ENCODE assay signal across 10 cellular contexts in genomic region chr18:58861853-58862252, GRCh38. TPM values are rescaled to one million over a fixed set of nuclear protein-coding genes. Genes with fewer than 3 reads are reported as not detected.
DNase-seq lines count a peak whose midpoint lies in the region; ATAC-seq and TF ChIP-seq lines count a peak whose summit lies in the region.
"Had no signal": no experiment of that assay in that cellular context is flagged by ENCODE, and none has a peak within 500 bp of the region (broad histone marks: within the 10 kb centered on the region; RNA-seq: fewer than 3 reads in every experiment).

No MANE protein-coding gene starts in this region.

- no peaks in the 10 kb centered on the region; the same call in 1 of the 2 replicates for H3K9me3 ChIP-seq in PC-9 (ENCODE audit: insufficient read depth, low read depth)
- H3K9me3 ChIP-seq in iPS-20b (ENCODE audit: insufficient read depth, low read depth, low read length), result no peaks in the 10 kb centered on the region
- H3K9me3 ChIP-seq in spleen, result no peaks in the 10 kb centered on the region
- no peaks in the 10 kb centered on the region for H3K9me3 ChIP-seq in CD4-positive, alpha-beta memory T cell (ENCODE audit: control insufficient read depth in 1 of 2, low read length in 2 of 2)

- H3K27me3 ChIP-seq in PC-9 (ENCODE audit: insufficient read depth, low read depth) (no peaks in the 10 kb centered on the region), iPS-20b (ENCODE audit: insufficient read depth, low read length) (no peaks in the 10 kb centered on the region), spleen (replicated peaks in 1 of 7) (peaks cover 0 to 24% (median 0%) of the 10 kb centered on the region in 7 donors)
- H3K27me3 ChIP-seq in CD4-positive, alpha-beta memory T cell (ENCODE audit: insufficient read depth, low read length), result peaks cover 9% of the 10 kb centered on the region

- H3K9me3 Mint-ChIP-seq in CD4-positive, alpha-beta memory T cell, result no peaks in the 10 kb centered on the region

- H3K4me3 ChIP-seq in PC-9, result no peak overlapping the region
- H3K4me3 ChIP-seq in iPS-20b (ENCODE audit: low read length), result peak overlapping the region; percentile 78
- H3K4me3 ChIP-seq in spleen, result no peak overlapping the region
- no peak overlapping the region for H3K4me3 ChIP-seq in CD4-positive, alpha-beta memory T cell (ENCODE audit: low read length in 2 of 2)

- no peaks in the 10 kb centered on the region for H3K79me2 ChIP-seq in PC-9 (ENCODE audit: low read depth)

- POLR2A ChIA-PET in PC-9 (lab: Charles Lee; ENCODE audit: unreplicated experiment), result no interaction called here
- POLR2A ChIA-PET in CD4-positive, alpha-beta memory T cell (lab: Charles Lee; ENCODE audit: partially characterized antibody), result no interaction called here

- H3K27me3 Mint-ChIP-seq in CD4-positive, alpha-beta memory T cell, result peaks cover 32 to 41% of the 10 kb centered on the region in 2 donors

- H3K9ac ChIP-seq in iPS-20b (ENCODE audit: low read depth, low read length), result peak overlapping the region; percentile 96

- peaks cover 9 to 34% (median 17%) of the 10 kb centered on the region in 4 donors for H3K4me1 Mint-ChIP-seq in CD4-positive, alpha-beta memory T cell

- ATAC-seq in GM19397 (IDR thresholded peaks at IDR 0.05; ENCODE audit: unreplicated experiment), result no peak
- ATAC-seq in GM21737 (IDR thresholded peaks at IDR 0.05; ENCODE audit: unreplicated experiment), result no peak
- ATAC-seq: esophagus mucosa had no signal

- no TSS peak for BruUV-seq in PC-9 (replicated peaks; lab: Mats Ljungman, UMichigan)

- H3K27ac ChIP-seq in PC-9, result no peak overlapping the region
- H3K27ac ChIP-seq in iPS-20b (ENCODE audit: low read length), result peak overlapping the region; percentile 98
- peak overlapping the region in 6 of 8 donors; percentile 87 to 95 (median 92) for H3K27ac ChIP-seq in spleen
- H3K27ac ChIP-seq in CD4-positive, alpha-beta memory T cell (ENCODE audit: low read depth, low read length), result no peak overlapping the region
- H3K27ac ChIP-seq: 22Rv1 had no signal

- peaks cover 15% of the 10 kb centered on the region; the same call in 1 of the 2 replicates for H3F3A ChIP-seq in PC-9 (ENCODE audit: insufficient read depth, low read depth)

- no peak overlapping the region for H3K27ac Mint-ChIP-seq in CD4-positive, alpha-beta memory T cell

- CTCF ChIA-PET in PC-9 (lab: Charles Lee), result no interaction called here
- CTCF ChIA-PET in CD4-positive, alpha-beta memory T cell (lab: Charles Lee; ENCODE audit: partially characterized antibody), result no interaction called here

- intact Hi-C loops in PC-9 (cut with micrococcal nuclease; ENCODE audit: unreplicated experiment) (loop anchor here (2.0 kb wide), 1 partner anchor 77 kb away; no protein-coding TSS in a partner anchor), spleen (cut with DNase I; ENCODE audit: low total_unique reads) (no loop called here)
- intact Hi-C loops in CD4-positive, alpha-beta memory T cell (cut with micrococcal nuclease), result no loop called here

- DNase-seq in DMS79 treated with DMSO at 0.1 percent for 48 hours (lab: John Stamatoyannopoulos, UW) (peak; percentile 76), DMS79 (lab: John Stamatoyannopoulos, UW) (no peak), PC-9 (no peak), spleen (no peak)
- DNase-seq in CD4-positive, alpha-beta memory T cell, result no peak

- no peak overlapping the region for H2AFZ ChIP-seq in PC-9

- H3K36me3 ChIP-seq in PC-9 (ENCODE audit: low read depth) (no peaks in the 10 kb centered on the region), iPS-20b (ENCODE audit: insufficient read depth, low read depth, low read length) (peaks cover 25% of the 10 kb centered on the region), spleen (peaks cover 0 to 8% (median 0%) of the 10 kb centered on the region in 6 donors)
- H3K36me3 ChIP-seq in CD4-positive, alpha-beta memory T cell (ENCODE audit: insufficient read depth, low read length), result no peaks in the 10 kb centered on the region

- no peaks in the 10 kb centered on the region for H3K9me2 ChIP-seq in PC-9 (ENCODE audit: insufficient read depth)

- H3K4me1 ChIP-seq in PC-9 (replicated peaks; ENCODE audit: insufficient read depth) (peaks cover 19% of the 10 kb centered on the region), iPS-20b (ENCODE audit: insufficient read depth, low read length) (peaks cover 62% of the 10 kb centered on the region), spleen (peaks cover 24 to 69% (median 42%) of the 10 kb centered on the region in 6 donors)
- peaks cover 8% of the 10 kb centered on the region for H3K4me1 ChIP-seq in CD4-positive, alpha-beta memory T cell (ENCODE audit: insufficient read depth, low read length)

- WGBS in spleen, 5 donors, result 77 to 91% (median 82%) methylated on average over 5 of the region's 5 CpGs

- TF ChIP-seq CTCF in PC-9 (conservative IDR thresholded peaks at IDR 0.05), result no peak
- no peak for TF ChIP-seq CTCF in spleen (IDR thresholded peaks at IDR 0.05 in 8 of 11, conservative IDR thresholded peaks at IDR 0.05 in 3 of 11)

- H3K36me3 Mint-ChIP-seq in CD4-positive, alpha-beta memory T cell, result peaks cover 0 to 6% of the 10 kb centered on the region in 2 donors

- no peak overlapping the region for H3K4me3 Mint-ChIP-seq in CD4-positive, alpha-beta memory T cell

- no peak for TF ChIP-seq POLR2A in spleen (IDR thresholded peaks at IDR 0.05)

- peak overlapping the region; percentile 87 for H3K4me2 ChIP-seq in PC-9

- H4K20me1 ChIP-seq in PC-9 (ENCODE audit: insufficient read depth), result no peaks in the 10 kb centered on the region

RNA-seq across cellular contexts. Expression of gene ZNF532, which starts 2.8 kb away (rescaled TPM):
- total RNA-seq in PC-9 (2021) (19.1 and 21.1 TPM in 2 replicates), spleen (10 to 100 TPM; 40.0 to 64.8 (median 47.2) TPM)
- 10 to 100 TPM in 1 of 3 donors, 1 to 10 TPM in 2; 5.2 to 12.1 (median 9.8) TPM for polyA plus RNA-seq in spleen
- total RNA-seq in CD4-positive, alpha-beta memory T cell, result 1 to 10 TPM; 7.8 to 9.2 TPM
- 1 to 10 TPM in 1 of 2 donors, not detected in 1; 1.1 TPM for polyA plus RNA-seq in CD4-positive, alpha-beta memory T cell

Comparison
In these comparisons a context has a peak if more than half of its experiments do, and no peak if none do; other contexts are left out.
1. H3K27ac ChIP-seq: peak in iPS-20b (single experiment) and spleen (6 of 8); none in PC-9 (single experiment) and CD4-positive, alpha-beta memory T cell (single experiment).